Comparison of ENCODE assay signal across 1 cellular context in the genomic region with DNA sequence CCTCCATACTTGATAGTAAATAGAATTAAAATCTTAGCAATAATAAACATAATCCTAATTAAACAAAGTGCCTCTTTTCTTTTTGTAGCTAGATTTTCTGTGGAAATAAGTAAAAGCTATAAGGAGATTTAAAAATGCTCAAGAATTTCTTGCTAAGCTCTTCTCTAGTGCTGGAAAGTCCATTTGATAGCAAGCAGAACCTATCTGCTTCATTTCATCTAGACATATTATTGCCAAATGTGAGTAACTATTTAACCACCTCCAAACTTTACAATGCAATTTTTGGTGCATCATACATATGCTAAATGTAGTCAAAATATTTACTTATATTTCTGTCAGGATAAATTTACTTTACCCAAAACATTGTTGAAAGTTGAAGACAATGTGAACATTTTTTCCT.
TF ChIP-seq lines count a peak whose summit lies in the region.

No MANE protein-coding gene starts in this region.

TF ChIP-seq in IMR-90, 13 proteins besides CTCF, POLR2A, EP300 and RAD21 (continued from another document):
- TF ChIP-seq, protein P1, sequence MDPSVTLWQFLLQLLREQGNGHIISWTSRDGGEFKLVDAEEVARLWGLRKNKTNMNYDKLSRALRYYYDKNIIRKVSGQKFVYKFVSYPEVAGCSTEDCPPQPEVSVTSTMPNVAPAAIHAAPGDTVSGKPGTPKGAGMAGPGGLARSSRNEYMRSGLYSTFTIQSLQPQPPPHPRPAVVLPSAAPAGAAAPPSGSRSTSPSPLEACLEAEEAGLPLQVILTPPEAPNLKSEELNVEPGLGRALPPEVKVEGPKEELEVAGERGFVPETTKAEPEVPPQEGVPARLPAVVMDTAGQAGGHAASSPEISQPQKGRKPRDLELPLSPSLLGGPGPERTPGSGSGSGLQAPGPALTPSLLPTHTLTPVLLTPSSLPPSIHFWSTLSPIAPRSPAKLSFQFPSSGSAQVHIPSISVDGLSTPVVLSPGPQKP (IDR thresholded peaks at IDR 0.05; ENCODE audit: borderline replicate concordance, low read depth, low read length): no peak
- TF ChIP-seq FOS (IDR thresholded peaks at IDR 0.05; ENCODE audit: low read depth, low read length) (no peak), MAFK (IDR thresholded peaks at IDR 0.05; ENCODE audit: low read depth, low read length) (no peak)
- TF ChIP-seq, protein P2, sequence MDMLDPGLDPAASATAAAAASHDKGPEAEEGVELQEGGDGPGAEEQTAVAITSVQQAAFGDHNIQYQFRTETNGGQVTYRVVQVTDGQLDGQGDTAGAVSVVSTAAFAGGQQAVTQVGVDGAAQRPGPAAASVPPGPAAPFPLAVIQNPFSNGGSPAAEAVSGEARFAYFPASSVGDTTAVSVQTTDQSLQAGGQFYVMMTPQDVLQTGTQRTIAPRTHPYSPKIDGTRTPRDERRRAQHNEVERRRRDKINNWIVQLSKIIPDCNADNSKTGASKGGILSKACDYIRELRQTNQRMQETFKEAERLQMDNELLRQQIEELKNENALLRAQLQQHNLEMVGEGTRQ (IDR thresholded peaks at IDR 0.05; ENCODE audit: low read depth, low read length): no peak
